ENCODE assay signal across 9 cellular contexts in genomic region chr10:16437540-16437894, GRCh38. TPM values are rescaled to one million over a fixed set of nuclear protein-coding genes. Genes with fewer than 3 reads are reported as not detected.
DNase-seq lines count a peak whose midpoint lies in the region; ATAC-seq and TF ChIP-seq lines count a peak whose summit lies in the region.
"Had no signal": no experiment of that assay in that cellular context is flagged by ENCODE, and none has a peak within 500 bp of the region (broad histone marks: within the 10 kb centered on the region; RNA-seq: fewer than 3 reads in every experiment).

No MANE protein-coding gene starts in this region.

- ATAC-seq in central memory CD8-positive, alpha-beta T cell (replicated peaks; ENCODE audit: extremely low read depth, poor library complexity, severe bottlenecking), result no peak
- ATAC-seq in naive thymus-derived CD4-positive, alpha-beta T cell, result no peak
- no peak for ATAC-seq in HG02642 (IDR thresholded peaks at IDR 0.05; ENCODE audit: poor library complexity, unreplicated experiment)
- no peak for ATAC-seq in SK-N-SH treated with all-trans-retinoic acid at 6 μM for 48 hours

- peak overlapping the region; percentile 90 to 98 (median 97) for H3K4me3 Mint-ChIP-seq in IgD-negative memory B cell
- H3K4me3 Mint-ChIP-seq in central memory CD8-positive, alpha-beta T cell, result peak overlapping the region; percentile 85
- peak overlapping the region; percentile 91 to 99 (median 96) for H3K4me3 Mint-ChIP-seq in naive thymus-derived CD4-positive, alpha-beta T cell

- peak overlapping the region; percentile 77 for H3K27ac ChIP-seq in naive thymus-derived CD4-positive, alpha-beta T cell (ENCODE audit: low read depth, low read length)

- H3K9me3 ChIP-seq in naive thymus-derived CD4-positive, alpha-beta T cell (ENCODE audit: control insufficient read depth in 2 of 3, low read length in 3 of 3), result no peaks in the 10 kb centered on the region

- POLR2A ChIA-PET in naive thymus-derived CD4-positive, alpha-beta T cell (lab: Charles Lee), result interaction anchor here (0.6 to 2.1 kb wide), 7 partner anchors 8 to 1207 kb away, joined by 3 to 9 read pairs (median 3); partner anchors contain the start of genes MINDY3, RSU1 and STAM

- H3K36me3 Mint-ChIP-seq in IgD-negative memory B cell, result peaks cover 3% of the 10 kb centered on the region
- H3K36me3 Mint-ChIP-seq in central memory CD8-positive, alpha-beta T cell (ENCODE audit: insufficient read depth), result peaks cover 10% of the 10 kb centered on the region
- H3K36me3 Mint-ChIP-seq in naive thymus-derived CD4-positive, alpha-beta T cell, result peaks cover 0 to 21% (median 14%) of the 10 kb centered on the region in 5 donors

- no peaks in the 10 kb centered on the region for H3K27me3 ChIP-seq in naive thymus-derived CD4-positive, alpha-beta T cell (ENCODE audit: control insufficient read depth in 2 of 2, insufficient read depth in 2 of 2, low read length in 2 of 2)

- H3K27me3 Mint-ChIP-seq in IgD-negative memory B cell, result peaks cover 1% of the 10 kb centered on the region
- H3K27me3 Mint-ChIP-seq in central memory CD8-positive, alpha-beta T cell, result no peaks in the 10 kb centered on the region
- peaks cover 0 to 14% (median 0%) of the 10 kb centered on the region in 5 donors for H3K27me3 Mint-ChIP-seq in naive thymus-derived CD4-positive, alpha-beta T cell

- peak overlapping the region; percentile 73 for H3K4me3 ChIP-seq in AG10803 (ENCODE audit: low read length)
- peak overlapping the region; percentile 93 for H3K4me3 ChIP-seq in naive thymus-derived CD4-positive, alpha-beta T cell (ENCODE audit: low read length)

- DNase-seq in AG10803 (ENCODE audit: low read depth), result no peak
- DNase-seq in central memory CD8-positive, alpha-beta T cell (ENCODE audit: low spot score in 2 of 2), result no peak
- DNase-seq in naive thymus-derived CD4-positive, alpha-beta T cell, result peak in 2 of 9 donors; percentile 11 to 25
- DNase-seq in NCI-H1105 (lab: John Stamatoyannopoulos, UW), result no peak
- DNase-seq in activated CD8-positive, alpha-beta memory T cell treated with anti-CD3 and anti-CD28 coated beads, Interleukin-2, amount 50 U/mL, for 48 hours, result no peak
- DNase-seq: NCI-H2107 had no signal

- H3K27ac Mint-ChIP-seq in IgD-negative memory B cell, result peak overlapping the region; percentile 73 to 97 (median 94)
- H3K27ac Mint-ChIP-seq in central memory CD8-positive, alpha-beta T cell (ENCODE audit: low read depth), result peak overlapping the region; percentile 92
- H3K27ac Mint-ChIP-seq in naive thymus-derived CD4-positive, alpha-beta T cell, result peak overlapping the region; percentile 48 to 97 (median 94)

- TF ChIP-seq CTCF in AG10803 (conservative IDR thresholded peaks at IDR 0.05; ENCODE audit: low read length), result no peak

- peaks cover 0 to 7% (median 0%) of the 10 kb centered on the region in 3 experiments for H3K36me3 ChIP-seq in naive thymus-derived CD4-positive, alpha-beta T cell (ENCODE audit: control insufficient read depth in 2 of 3, insufficient read depth in 3 of 3, low read length in 3 of 3)

- CTCF ChIA-PET in naive thymus-derived CD4-positive, alpha-beta T cell (lab: Charles Lee), result interaction anchor here (0.6 to 1.2 kb wide), 2 partner anchors 40 to 1268 kb away, joined by 3 to 4 read pairs; no protein-coding TSS in a partner anchor

- H3K4me1 Mint-ChIP-seq in IgD-negative memory B cell, result peaks cover 29 to 35% (median 34%) of the 10 kb centered on the region in 3 donors
- peaks cover 43% of the 10 kb centered on the region for H3K4me1 Mint-ChIP-seq in central memory CD8-positive, alpha-beta T cell
- H3K4me1 Mint-ChIP-seq in naive thymus-derived CD4-positive, alpha-beta T cell, result peaks cover 36 to 61% (median 53%) of the 10 kb centered on the region in 7 donors

- H3K4me1 ChIP-seq in naive thymus-derived CD4-positive, alpha-beta T cell (ENCODE audit: control insufficient read depth in 2 of 2, insufficient read depth in 2 of 2, low read length in 2 of 2), result peaks cover 13 to 28% of the 10 kb centered on the region in 2 donors

- H3K9me3 Mint-ChIP-seq in IgD-negative memory B cell, result no peaks in the 10 kb centered on the region
- no peaks in the 10 kb centered on the region for H3K9me3 Mint-ChIP-seq in central memory CD8-positive, alpha-beta T cell
- H3K9me3 Mint-ChIP-seq in naive thymus-derived CD4-positive, alpha-beta T cell, result no peaks in the 10 kb centered on the region

- intact Hi-C loops in naive thymus-derived CD4-positive, alpha-beta T cell (cut with micrococcal nuclease), result loop anchor here (2.0 to 10.0 kb wide), 7 partner anchors 83 to 1563 kb away; partner anchors contain the start of genes C1QL3 (in 1 of the 2), NMT2 (in 1 of the 2), SUV39H2 (in 1 of the 2) and TRDMT1 (in 1 of the 2)

TF ChIP-seq in SK-N-SH treated with all-trans-retinoic acid at 6 μM for 48 hours, 23 proteins besides CTCF, POLR2A, EP300 and RAD21:
- TF ChIP-seq PATZ1 (CRISPR knock-in tag; IDR thresholded peaks at IDR 0.05; ENCODE audit: borderline replicate concordance) (no peak), CSRNP3 (CRISPR knock-in tag; IDR thresholded peaks at IDR 0.05) (no peak), ARNTL (CRISPR knock-in tag; IDR thresholded peaks at IDR 0.05; ENCODE audit: borderline replicate concordance, low read depth) (no peak), BACH2 (CRISPR knock-in tag; IDR thresholded peaks at IDR 0.05; ENCODE audit: borderline replicate concordance) (no peak), ZC3H10 (CRISPR knock-in tag; IDR thresholded peaks at IDR 0.05) (no peak), GLIS3 (CRISPR knock-in tag; IDR thresholded peaks at IDR 0.05) (no peak), RARB (CRISPR knock-in tag; IDR thresholded peaks at IDR 0.05) (no peak), ZFP3 (CRISPR knock-in tag; IDR thresholded peaks at IDR 0.05) (no peak), ZNF70 (CRISPR knock-in tag; IDR thresholded peaks at IDR 0.05) (no peak), ESRRG (CRISPR knock-in tag; IDR thresholded peaks at IDR 0.05) (no peak), POU6F1 (CRISPR knock-in tag; IDR thresholded peaks at IDR 0.05; ENCODE audit: borderline replicate concordance, low read depth) (no peak), ISL1 (CRISPR knock-in tag; IDR thresholded peaks at IDR 0.05) (no peak)
TF ChIP-seq in SK-N-SH treated with all-trans-retinoic acid at 6 μM for 48 hours: peak in this region for 0.

RNA-seq across cellular contexts. Expression of gene PTER, which starts 0.7 kb away (rescaled TPM):
- polyA plus RNA-seq in IgD-negative memory B cell, result 11.8 TPM
- total RNA-seq in naive thymus-derived CD4-positive, alpha-beta T cell, result 10 to 100 TPM; 12.9 to 23.7 (median 15.3) TPM
- polyA plus RNA-seq in naive thymus-derived CD4-positive, alpha-beta T cell, result 10 to 100 TPM; 13.0 to 13.1 TPM
